7 cellular contexts compared by ENCODE assay signal in the genomic region with DNA sequence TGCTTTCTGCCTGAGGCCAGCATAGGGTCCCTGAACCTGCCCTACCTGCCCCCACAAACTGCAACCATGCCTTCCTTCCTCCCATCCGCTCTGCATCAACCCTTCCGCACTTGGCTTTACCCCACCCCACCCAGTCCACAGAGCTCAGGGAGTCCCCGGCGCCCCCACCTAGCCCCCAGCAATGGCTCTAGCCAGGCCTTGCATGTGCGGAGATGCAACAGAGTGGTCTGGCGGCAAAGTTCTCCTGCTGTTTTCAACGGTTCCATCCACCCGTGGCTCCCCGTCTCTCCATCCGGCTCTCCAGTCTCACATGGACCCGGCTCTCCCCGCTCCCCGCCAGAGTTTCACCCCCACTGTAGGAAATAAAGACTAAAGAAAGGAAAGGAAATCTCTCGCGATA. TPM values are rescaled to one million over a fixed set of nuclear protein-coding genes. Genes with fewer than 3 reads are reported as not detected.
DNase-seq lines count a peak whose midpoint lies in the region; ATAC-seq and TF ChIP-seq lines count a peak whose summit lies in the region.

No MANE protein-coding gene starts in this region.

- no peaks in the 10 kb centered on the region for H3K27me3 ChIP-seq in CD8-positive, alpha-beta T cell (ENCODE audit: insufficient read depth, low read length)
- H3K27me3 ChIP-seq in GM23248 (replicated peaks; ENCODE audit: insufficient read depth) (peaks cover 32% of the 10 kb centered on the region), neural cell (ENCODE audit: insufficient read depth, low read depth, low read length) (peaks cover 20% of the 10 kb centered on the region), PC-9 (ENCODE audit: insufficient read depth, low read depth) (peaks cover 6% of the 10 kb centered on the region; the same call in 1 of the 2 replicates)

- H4K20me1 ChIP-seq in GM23248 (ENCODE audit: insufficient read depth) (no peaks in the 10 kb centered on the region), neural cell (ENCODE audit: insufficient read depth) (no peaks in the 10 kb centered on the region), PC-9 (ENCODE audit: insufficient read depth) (no peaks in the 10 kb centered on the region)

- no peaks in the 10 kb centered on the region for H3K36me3 Mint-ChIP-seq in CD8-positive, alpha-beta T cell

- peak overlapping the region; percentile 74 for H3K4me3 Mint-ChIP-seq in CD8-positive, alpha-beta T cell

- no peak for TF ChIP-seq EP300 in neural cell (conservative IDR thresholded peaks at IDR 0.05; ENCODE audit: poor library complexity, severe bottlenecking)

- CTCF ChIA-PET in CD8-positive, alpha-beta T cell (lab: Charles Lee) = interaction anchor here (0.7 to 1.5 kb wide), 3 partner anchors 254 to 258 kb away, joined by 3 to 7 read pairs (median 5); no protein-coding TSS in a partner anchor
- CTCF ChIA-PET in PC-9 (lab: Charles Lee) = no interaction called here

- no peaks in the 10 kb centered on the region for H3K9me3 ChIP-seq in CD8-positive, alpha-beta T cell (ENCODE audit: low read length)
- H3K9me3 ChIP-seq in GM23248 (ENCODE audit: low read depth) (no peaks in the 10 kb centered on the region), neural cell (ENCODE audit: low read length) (no peaks in the 10 kb centered on the region), PC-9 (ENCODE audit: insufficient read depth, low read depth) (no peaks in the 10 kb centered on the region)

- H3K79me2 ChIP-seq in GM23248 (ENCODE audit: insufficient read depth) = no peaks in the 10 kb centered on the region
- peaks cover 19% of the 10 kb centered on the region for H3K79me2 ChIP-seq in neural cell (replicated peaks; ENCODE audit: insufficient read depth, low read length)
- H3K79me2 ChIP-seq in PC-9 (ENCODE audit: low read depth) = no peaks in the 10 kb centered on the region

- H3K27me3 Mint-ChIP-seq in CD8-positive, alpha-beta T cell (ENCODE audit: low read depth) = peaks cover 33% of the 10 kb centered on the region

- H2AFZ ChIP-seq in GM23248 (0 out of 2 replicates have a peak overlapping the region, but pooled peaks have one; percentile 58), neural cell (ENCODE audit: low read depth, low read length) (no peak overlapping the region), PC-9 (no peak overlapping the region)

- no peak for TF ChIP-seq RAD21 in neural cell (conservative IDR thresholded peaks at IDR 0.05)

- peaks cover 25% of the 10 kb centered on the region for H3K4me1 ChIP-seq in CD8-positive, alpha-beta T cell (ENCODE audit: insufficient read depth, low read length)
- no peaks in the 10 kb centered on the region for H3K4me1 ChIP-seq in GM23248 (ENCODE audit: insufficient read depth)
- H3K4me1 ChIP-seq in PC-9 (replicated peaks; ENCODE audit: insufficient read depth) = no peaks in the 10 kb centered on the region

- H3F3A ChIP-seq in GM23248 (ENCODE audit: insufficient read depth) = no peaks in the 10 kb centered on the region
- H3F3A ChIP-seq in neural cell (ENCODE audit: insufficient read depth, low read length, poor library complexity, severe bottlenecking) = no peaks in the 10 kb centered on the region
- no peaks in the 10 kb centered on the region for H3F3A ChIP-seq in PC-9 (ENCODE audit: insufficient read depth, low read depth)

- POLR2A ChIA-PET in CD8-positive, alpha-beta T cell (lab: Charles Lee) = no interaction called here
- POLR2A ChIA-PET in PC-9 (lab: Charles Lee; ENCODE audit: unreplicated experiment) = no interaction called here

- no TSS peak for BruUV-seq in PC-9 (replicated peaks; lab: Mats Ljungman, UMichigan)

- peak overlapping the region; percentile 53 for H3K4me3 ChIP-seq in CD8-positive, alpha-beta T cell (ENCODE audit: low read depth, low read length)
- H3K4me3 ChIP-seq in GM23248 = peak overlapping the region; percentile 68; the same call in 1 of the 2 replicates
- H3K4me3 ChIP-seq in neural cell (ENCODE audit: low read length) = peak overlapping the region; percentile 90
- no peak overlapping the region for H3K4me3 ChIP-seq in PC-9

- intact Hi-C loops in CD8-positive, alpha-beta T cell (cut with DNase I, micrococcal nuclease) = no loop called here
- intact Hi-C loops in PC-9 (cut with micrococcal nuclease; ENCODE audit: unreplicated experiment) = no loop called here

- H3K27ac Mint-ChIP-seq in CD8-positive, alpha-beta T cell = no peak overlapping the region

- no peak overlapping the region for H3K4me2 ChIP-seq in GM23248 (ENCODE audit: unreplicated experiment)
- H3K4me2 ChIP-seq in neural cell (ENCODE audit: low read length) = peak overlapping the region; percentile 65
- no peak overlapping the region for H3K4me2 ChIP-seq in PC-9

- no peaks in the 10 kb centered on the region for H3K9me3 Mint-ChIP-seq in CD8-positive, alpha-beta T cell

- no peak overlapping the region for H3K27ac ChIP-seq in CD8-positive, alpha-beta T cell (ENCODE audit: low read depth, low read length)
- no peak overlapping the region for H3K27ac ChIP-seq in GM23248
- H3K27ac ChIP-seq in neural cell (ENCODE audit: low read length) = peak overlapping the region; percentile 71
- no peak overlapping the region for H3K27ac ChIP-seq in PC-9

- H3K9me2 ChIP-seq in GM23248 (ENCODE audit: insufficient read depth) (no peaks in the 10 kb centered on the region), neural cell (ENCODE audit: insufficient read depth, low read length) (no peaks in the 10 kb centered on the region), PC-9 (ENCODE audit: insufficient read depth) (no peaks in the 10 kb centered on the region)

- WGBS in GM23248 (ENCODE audit: low coverage in 1 of 2, low lambda C conversion rate in 2 of 2, missing lambda C conversion rate in 2 of 2), 2 experiments = 6 to 11% methylated on average over 11 to 15 of the region's 15 CpGs

- TF ChIP-seq CTCF in CD8-positive, alpha-beta T cell (IDR thresholded peaks at IDR 0.05) = no peak
- TF ChIP-seq CTCF in neural cell (IDR thresholded peaks at IDR 0.05; ENCODE audit: poor library complexity, severe bottlenecking) = no peak
- TF ChIP-seq CTCF in PC-9 (conservative IDR thresholded peaks at IDR 0.05) = no peak

- H3K4me1 Mint-ChIP-seq in CD8-positive, alpha-beta T cell (ENCODE audit: low read depth) = peaks cover 22% of the 10 kb centered on the region

- in situ Hi-C loops in GM23248 (cut with MboI) = no loop called here

- no peak for DNase-seq in CD8-positive, alpha-beta T cell
- DNase-seq in GM23248 = no peak
- peak; percentile 19 for DNase-seq in cerebellum (ENCODE audit: low spot score)
- no peak for DNase-seq in PC-9
- no peak for DNase-seq in AG08395 (ENCODE audit: low spot score)
- no peak for DNase-seq in hepatic stellate cell (ENCODE audit: low spot score)

- H3K36me3 ChIP-seq in CD8-positive, alpha-beta T cell (ENCODE audit: insufficient read depth, low read length) = no peaks in the 10 kb centered on the region
- H3K36me3 ChIP-seq in GM23248 (ENCODE audit: low read depth) (no peaks in the 10 kb centered on the region), neural cell (ENCODE audit: insufficient read depth, low read length) (no peaks in the 10 kb centered on the region), PC-9 (ENCODE audit: low read depth) (no peaks in the 10 kb centered on the region)

- H3K9ac ChIP-seq in GM23248 (no peak overlapping the region), neural cell (ENCODE audit: low read length) (peak overlapping the region; percentile 75)

- no peak for ATAC-seq in CD8-positive, alpha-beta T cell

TF ChIP-seq in neural cell, 6 proteins besides CTCF, POLR2A, EP300 and RAD21:
- no peak for TF ChIP-seq EZH2 (IDR thresholded peaks at IDR 0.05; ENCODE audit: borderline replicate concordance, insufficient read depth, low read length, poor library complexity, severe bottlenecking)
- TF ChIP-seq TAF1 (IDR thresholded peaks at IDR 0.05; ENCODE audit: low read depth) = no peak
- no peak for TF ChIP-seq MXI1 (conservative IDR thresholded peaks at IDR 0.05; ENCODE audit: poor library complexity, severe bottlenecking)
- no peak for TF ChIP-seq SMC3 (conservative IDR thresholded peaks at IDR 0.05; ENCODE audit: poor library complexity)
- no peak for TF ChIP-seq POLR2AphosphoS5 (IDR thresholded peaks at IDR 0.05)
- TF ChIP-seq, protein P1, sequence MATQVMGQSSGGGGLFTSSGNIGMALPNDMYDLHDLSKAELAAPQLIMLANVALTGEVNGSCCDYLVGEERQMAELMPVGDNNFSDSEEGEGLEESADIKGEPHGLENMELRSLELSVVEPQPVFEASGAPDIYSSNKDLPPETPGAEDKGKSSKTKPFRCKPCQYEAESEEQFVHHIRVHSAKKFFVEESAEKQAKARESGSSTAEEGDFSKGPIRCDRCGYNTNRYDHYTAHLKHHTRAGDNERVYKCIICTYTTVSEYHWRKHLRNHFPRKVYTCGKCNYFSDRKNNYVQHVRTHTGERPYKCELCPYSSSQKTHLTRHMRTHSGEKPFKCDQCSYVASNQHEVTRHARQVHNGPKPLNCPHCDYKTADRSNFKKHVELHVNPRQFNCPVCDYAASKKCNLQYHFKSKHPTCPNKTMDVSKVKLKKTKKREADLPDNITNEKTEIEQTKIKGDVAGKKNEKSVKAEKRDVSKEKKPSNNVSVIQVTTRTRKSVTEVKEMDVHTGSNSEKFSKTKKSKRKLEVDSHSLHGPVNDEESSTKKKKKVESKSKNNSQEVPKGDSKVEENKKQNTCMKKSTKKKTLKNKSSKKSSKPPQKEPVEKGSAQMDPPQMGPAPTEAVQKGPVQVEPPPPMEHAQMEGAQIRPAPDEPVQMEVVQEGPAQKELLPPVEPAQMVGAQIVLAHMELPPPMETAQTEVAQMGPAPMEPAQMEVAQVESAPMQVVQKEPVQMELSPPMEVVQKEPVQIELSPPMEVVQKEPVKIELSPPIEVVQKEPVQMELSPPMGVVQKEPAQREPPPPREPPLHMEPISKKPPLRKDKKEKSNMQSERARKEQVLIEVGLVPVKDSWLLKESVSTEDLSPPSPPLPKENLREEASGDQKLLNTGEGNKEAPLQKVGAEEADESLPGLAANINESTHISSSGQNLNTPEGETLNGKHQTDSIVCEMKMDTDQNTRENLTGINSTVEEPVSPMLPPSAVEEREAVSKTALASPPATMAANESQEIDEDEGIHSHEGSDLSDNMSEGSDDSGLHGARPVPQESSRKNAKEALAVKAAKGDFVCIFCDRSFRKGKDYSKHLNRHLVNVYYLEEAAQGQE (IDR thresholded peaks at IDR 0.05; ENCODE audit: borderline replicate concordance) = no peak

RNA-seq across cellular contexts. Expression of a gene that starts 0.8 kb away (rescaled TPM):
- under 1 TPM; 0.11 TPM for total RNA-seq in CD8-positive, alpha-beta T cell
- not detected in 2 replicates for total RNA-seq in GM23248 (2014; rRNA removed; shearing (Covaris generic))
- not detected in 2 replicates for polyA plus RNA-seq in GM23248 (2016; fragmentation: Nextera tagmentation; extraction: Ambion mirVana)
- 5.4 TPM for total RNA-seq in cerebellum
- polyA plus RNA-seq in neural cell = 14.8 and 16.8 TPM in 2 replicates
- 63.2 and 66.0 TPM in 2 replicates for polyA minus RNA-seq in neural cell
- not detected in 2 replicates for total RNA-seq in PC-9 (2021)
